In the genomic region with DNA sequence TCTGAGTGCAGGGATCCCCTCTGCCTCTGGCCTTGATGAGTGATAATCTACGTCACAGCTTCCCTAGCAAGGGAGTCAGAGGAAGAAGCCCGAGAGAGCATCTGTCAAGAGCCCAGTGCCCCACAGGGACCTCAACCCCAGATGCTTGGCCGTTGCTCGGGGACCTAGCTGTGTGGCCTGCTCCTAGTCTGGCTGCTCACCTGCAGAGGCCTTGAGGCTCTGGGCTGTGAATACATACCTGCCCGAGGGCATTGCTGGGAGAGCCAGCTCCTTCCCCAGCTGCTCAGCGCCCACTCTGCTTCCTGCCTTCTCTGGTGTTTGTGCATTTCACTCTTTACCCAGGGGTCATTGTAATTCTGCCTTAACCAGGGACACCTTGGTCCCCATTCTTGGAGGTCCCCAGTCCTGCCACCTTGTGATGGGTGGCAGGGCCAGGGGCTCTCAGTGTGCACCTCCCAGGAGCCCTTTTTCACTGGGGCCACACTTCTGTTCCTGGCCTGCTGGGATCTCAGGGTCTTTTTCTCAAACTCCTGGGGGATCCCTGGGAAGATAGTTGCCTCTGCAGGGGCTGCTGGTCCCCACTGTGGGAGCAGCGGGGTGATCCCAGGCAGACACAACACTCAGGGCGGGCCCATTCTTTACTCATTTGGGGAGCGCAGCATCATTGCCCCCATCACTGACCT, we compare ENCODE assay signal across 17 cellular contexts. TPM values are rescaled to one million over a fixed set of nuclear protein-coding genes. Genes with fewer than 3 reads are reported as not detected.
DNase-seq lines count a peak whose midpoint lies in the region; ATAC-seq and TF ChIP-seq lines count a peak whose summit lies in the region.
"Had no signal": no experiment of that assay in that cellular context is flagged by ENCODE, and none has a peak within 500 bp of the region (broad histone marks: within the 10 kb centered on the region; RNA-seq: fewer than 3 reads in every experiment).

No MANE protein-coding gene starts in this region.

- H4K20me1 ChIP-seq in BLaER1, result peaks cover 100% of the 10 kb centered on the region
- no peaks in the 10 kb centered on the region for H4K20me1 ChIP-seq in mammary epithelial cell (ENCODE audit: insufficient read depth, low read length)

- no peaks in the 10 kb centered on the region for H3K27me3 Mint-ChIP-seq in naive thymus-derived CD8-positive, alpha-beta T cell

- in situ Hi-C loops in mammary epithelial cell (cut with MboI; ENCODE audit: low sequenced_read_pairs in 2 of 2), result no loop called here

- peaks cover 0 to 4% (median 0%) of the 10 kb centered on the region in 3 donors for H3K36me3 Mint-ChIP-seq in naive thymus-derived CD8-positive, alpha-beta T cell

- H3K9me3 ChIP-seq in BLaER1, result no peaks in the 10 kb centered on the region
- H3K9me3 ChIP-seq in mammary epithelial cell (replicated peaks; ENCODE audit: insufficient read depth, low read length), result peaks cover 4% of the 10 kb centered on the region

- H3K9ac ChIP-seq in BLaER1 (peak overlapping the region; percentile 0; the same call in 1 of the 2 replicates), mammary epithelial cell (ENCODE audit: insufficient read depth, low read length) (no peak overlapping the region)

- no peak overlapping the region for H2AFZ ChIP-seq in mammary epithelial cell (ENCODE audit: low read depth, low read length)

- CTCF ChIA-PET in mammary epithelial cell (lab: Charles Lee; ENCODE audit: low non-redundant PET), result interaction anchor here (0.6 kb wide), 1 partner anchor 164 kb away, joined by 3 read pairs; no protein-coding TSS in a partner anchor

- dilution Hi-C loops in mammary epithelial cell (cut with HindIII; ENCODE audit: low sequenced_read_pairs), result no loop called here

- H3K27ac ChIP-seq in BLaER1 (peak overlapping the region; percentile 42), mammary epithelial cell (ENCODE audit: insufficient read depth, low read depth, low read length) (no peak overlapping the region)

- peaks cover 38 to 75% (median 62%) of the 10 kb centered on the region in 4 donors for H3K4me1 Mint-ChIP-seq in naive thymus-derived CD8-positive, alpha-beta T cell

- H3K4me3 ChIP-seq in BLaER1 (no peak overlapping the region), mammary epithelial cell (replicated peaks in 1 of 3; ENCODE audit: insufficient read depth in 1 of 3, low read depth in 2 of 3, low read length in 3 of 3) (no peak overlapping the region)
- H3K4me3 ChIP-seq: GM12878, skin epidermis had no signal

- H3K27ac Mint-ChIP-seq in naive thymus-derived CD8-positive, alpha-beta T cell, result peak overlapping the region in 6 of 10 donors; percentile 21 to 88 (median 46)
- H3K27ac Mint-ChIP-seq: HFFc6 had no signal

- BruUV-seq in mammary epithelial cell (replicated peaks; lab: Mats Ljungman, UMichigan), result no TSS peak

- H3K27me3 ChIP-seq in BLaER1, result no peaks in the 10 kb centered on the region
- H3K27me3 ChIP-seq in mammary epithelial cell (ENCODE audit: insufficient read depth, low read length), result no peaks in the 10 kb centered on the region

- peak; percentile 17 for DNase-seq in D341Med (ENCODE audit: low spot score)
- DNase-seq in ecto neural progenitor cell (ENCODE audit: low spot score), result peak; percentile 41
- DNase-seq in naive thymus-derived CD8-positive, alpha-beta T cell, result no peak
- no peak for DNase-seq in T-helper 1 cell
- DNase-seq in NCI-H2196 treated with DMSO at 0.1 percent for 48 hours (lab: John Stamatoyannopoulos, UW; ENCODE audit: unreplicated experiment), result no peak
- no peak for DNase-seq in activated CD4-positive, alpha-beta T cell treated with anti-CD3 and anti-CD28 coated beads, Interleukin-2, amount 50 U/mL, for 1 hour
- DNase-seq in mammary epithelial cell, result no peak
- DNase-seq: HFFc6; KBM-7; left ventricle myocardium superior; NCI-H2107; stimulated activated CD4-positive, alpha-beta T cell treated with anti-CD3 and anti-CD28 coated beads, Interleukin-4, amount 100 ng/mL, for 1 hour; substantia nigra; T-helper 9 cell had no signal

- H3K4me1 ChIP-seq in BLaER1, result peaks cover 82% of the 10 kb centered on the region
- H3K4me1 ChIP-seq in mammary epithelial cell (ENCODE audit: insufficient read depth, low read length), result peaks cover 9% of the 10 kb centered on the region

- H3K4me2 ChIP-seq in BLaER1 (peak overlapping the region; percentile 71), mammary epithelial cell (ENCODE audit: insufficient read depth, low read depth, low read length) (no peak overlapping the region)

- 83% methylated on average over 7 of the region's 9 CpGs for WGBS in mammary epithelial cell (ENCODE audit: low coverage, missing lambda C conversion rate)

- H3K79me2 ChIP-seq in mammary epithelial cell (ENCODE audit: insufficient read depth, low read length), result peaks cover 71% of the 10 kb centered on the region

- POLR2A ChIA-PET in naive thymus-derived CD8-positive, alpha-beta T cell (lab: Charles Lee), result no interaction called here

- TF ChIP-seq CTCF in mammary epithelial cell (conservative IDR thresholded peaks at IDR 0.05 in 1 of 2, IDR thresholded peaks at IDR 0.05 in 1 of 2; ENCODE audit: extremely low read depth in 1 of 2, insufficient read depth in 1 of 2, low read depth in 1 of 2, low read length in 2 of 2), result no peak

- intact Hi-C loops in mammary epithelial cell (cut with micrococcal nuclease), result no loop called here

- no peak for ATAC-seq in naive thymus-derived CD8-positive, alpha-beta T cell

- H3K36me3 ChIP-seq in BLaER1 (no peaks in the 10 kb centered on the region), mammary epithelial cell (ENCODE audit: insufficient read depth, low read length) (no peaks in the 10 kb centered on the region)

- H3K4me3 Mint-ChIP-seq in naive thymus-derived CD8-positive, alpha-beta T cell, result no peak overlapping the region
- H3K4me3 Mint-ChIP-seq: HFFc6 had no signal

- H3K9me3 Mint-ChIP-seq in naive thymus-derived CD8-positive, alpha-beta T cell, result no peaks in the 10 kb centered on the region
- H3K9me3 Mint-ChIP-seq: HFFc6 had no signal

RNA-seq across cellular contexts. Expression of a gene that starts 15.5 kb away (rescaled TPM):
- 10 to 100 TPM; 35.2 to 35.5 TPM for total RNA-seq in naive thymus-derived CD8-positive, alpha-beta T cell
- polyA plus RNA-seq in naive thymus-derived CD8-positive, alpha-beta T cell, result 1 to 10 TPM in 2 of 3 donors, under 1 TPM in 1; 0.84 to 2.3 (median 1.3) TPM
- 10 to 100 TPM; 11.0 to 13.6 TPM for total RNA-seq in mammary epithelial cell
- 5.9 TPM for polyA plus RNA-seq in mammary epithelial cell
- 8.9 TPM for polyA minus RNA-seq in mammary epithelial cell

Comparison
In these comparisons a context has a peak if more than half of its experiments do, and no peak if none do; other contexts are left out.
1. DNase-seq: peak in D341Med (single experiment) and ecto neural progenitor cell (single experiment); none in naive thymus-derived CD8-positive, alpha-beta T cell (0 of 10), T-helper 1 cell (0 of 5), NCI-H2196 treated with DMSO at 0.1 percent for 48 hours (single experiment), activated CD4-positive, alpha-beta T cell treated with anti-CD3 and anti-CD28 coated beads, Interleukin-2, amount 50 U/mL, for 1 hour (single experiment) and mammary epithelial cell (single experiment).